ENCODE assay signal across 3 cellular contexts in genomic region chr3:2819571-2819970, GRCh38.
"Had no signal": no experiment of that assay in that cellular context is flagged by ENCODE, and none has a peak within 500 bp of the region (broad histone marks: within the 10 kb centered on the region; RNA-seq: fewer than 3 reads in every experiment).

No MANE protein-coding gene starts in this region.

- DNase-seq: GDM1, GF-D8 had no signal

- ATAC-seq: GM12878 had no signal
